In the genomic region with DNA sequence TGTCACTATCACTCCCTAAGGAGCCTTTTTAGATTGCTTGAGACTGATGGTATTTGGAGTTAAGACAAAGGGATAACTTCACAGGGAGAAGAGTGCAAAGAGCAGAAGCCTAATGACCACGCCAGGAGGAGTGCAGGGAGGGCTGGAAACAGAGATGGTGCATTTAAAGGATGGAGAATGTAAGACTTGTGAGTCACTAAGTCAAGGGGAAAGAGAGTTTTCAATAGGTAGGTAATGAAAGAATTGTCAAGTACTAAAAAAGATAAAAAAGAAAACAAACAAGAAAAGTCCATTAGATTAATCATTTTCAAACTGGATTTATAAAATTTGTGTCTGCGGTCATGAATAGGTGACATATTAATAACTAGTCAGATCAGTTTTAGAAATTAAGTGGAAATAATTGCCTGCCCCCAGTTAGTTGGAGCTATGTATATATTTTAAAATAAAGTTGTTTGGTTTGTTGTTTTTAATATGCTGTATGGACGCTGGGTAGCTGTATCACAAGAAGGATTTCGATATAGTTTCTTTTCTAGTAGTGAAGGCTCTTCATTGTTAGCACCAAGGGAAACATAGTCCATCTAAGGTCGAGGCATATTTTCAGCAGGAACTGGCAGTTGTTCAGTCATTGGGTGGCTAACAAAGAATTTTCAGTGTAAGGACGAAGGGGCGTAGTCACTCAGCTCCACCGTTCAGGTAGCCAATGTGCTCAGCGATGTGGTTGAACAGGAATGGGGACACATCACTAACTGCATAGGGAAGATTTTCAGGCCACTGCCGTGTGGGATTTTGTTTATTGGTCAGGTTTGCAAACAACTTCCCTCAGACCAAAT, we compare ENCODE assay signal across 26 cellular contexts.
DNase-seq lines count a peak whose midpoint lies in the region; ATAC-seq and TF ChIP-seq lines count a peak whose summit lies in the region.
"Had no signal": no experiment of that assay in that cellular context is flagged by ENCODE, and none has a peak within 500 bp of the region (broad histone marks: within the 10 kb centered on the region; RNA-seq: fewer than 3 reads in every experiment).

No MANE protein-coding gene starts in this region.

- H3K4me3 ChIP-seq in endodermal cell (ENCODE audit: low read length) (no peak overlapping the region), left lung (no peak overlapping the region)
- H3K4me3 ChIP-seq: GM23248, SJCRH30 had no signal

- no peak overlapping the region for H3K27ac ChIP-seq in endodermal cell (ENCODE audit: low read depth, low read length)
- no peak overlapping the region for H3K27ac ChIP-seq in left lung
- H3K27ac ChIP-seq: C4-2B, GM23248, SJCRH30 had no signal

- DNase-seq in HT-29 (ENCODE audit: low spot score): peak; percentile 90
- no peak for DNase-seq in endodermal cell
- no peak for DNase-seq in left lung
- no peak for DNase-seq in NCI-H1436 treated with DMSO at 0.1 percent for 48 hours (lab: John Stamatoyannopoulos, UW)
- no peak for DNase-seq in NCI-H226
- DNase-seq: Caco-2; CD8-positive, alpha-beta T cell; DMS79 treated with DMSO at 0.1 percent for 48 hours; GF-D8; GM23248; H7; Kasumi-1; NCI-H1105; NCI-H146; NCI-H1930; NCI-H2107; NCI-H446; NCI-H524 treated with DMSO at 0.1 percent for 48 hours; NCI-H774; SJCRH30 had no signal

- H3K36me3 ChIP-seq in endodermal cell (ENCODE audit: control insufficient read depth, insufficient read depth, low read length) (no peaks in the 10 kb centered on the region), left lung (no peaks in the 10 kb centered on the region)
- H3K36me3 ChIP-seq: SJCRH30 had no signal

- H3K27ac Mint-ChIP-seq in endodermal cell: peak overlapping the region; percentile 27
- H3K27ac Mint-ChIP-seq: B cell; CD8-positive, alpha-beta T cell had no signal

- H3K4me1 Mint-ChIP-seq in endodermal cell: no peaks in the 10 kb centered on the region
- H3K4me1 Mint-ChIP-seq: B cell had no signal

- 84 to 95% methylated on average over 8 to 10 of the region's 10 CpGs for WGBS in endodermal cell (ENCODE audit: insufficient coverage in 1 of 2, insufficient read length in 1 of 2), 2 experiments

- H3K4me3 Mint-ChIP-seq in endodermal cell: no peak overlapping the region
- H3K4me3 Mint-ChIP-seq: B cell; CD8-positive, alpha-beta T cell had no signal

- no peaks in the 10 kb centered on the region for H3K9me3 Mint-ChIP-seq in endodermal cell
- H3K9me3 Mint-ChIP-seq: CD8-positive, alpha-beta T cell had no signal

- H3K36me3 Mint-ChIP-seq in endodermal cell (ENCODE audit: low read depth): no peaks in the 10 kb centered on the region
- H3K36me3 Mint-ChIP-seq: CD8-positive, alpha-beta T cell had no signal

- H3K9me3 ChIP-seq in endodermal cell (ENCODE audit: control insufficient read depth, low read length) (no peaks in the 10 kb centered on the region), left lung (no peaks in the 10 kb centered on the region)
- H3K9me3 ChIP-seq: Caco-2, SJCRH30 had no signal

- peak; percentile 21 for ATAC-seq in left lung
- ATAC-seq in GM19035 (IDR thresholded peaks at IDR 0.05; ENCODE audit: unreplicated experiment): no peak
- no peak for ATAC-seq in HG02870 (IDR thresholded peaks at IDR 0.05; ENCODE audit: unreplicated experiment)
- ATAC-seq: CD8-positive, alpha-beta T cell; HepG2; Right ventricle myocardium inferior had no signal

- intact Hi-C loops in left lung (cut with DNase I): no loop called here

- no peaks in the 10 kb centered on the region for H3K27me3 Mint-ChIP-seq in endodermal cell (ENCODE audit: insufficient read depth)

- H3K4me1 ChIP-seq in endodermal cell (ENCODE audit: control insufficient read depth, insufficient read depth, low read length) (no peaks in the 10 kb centered on the region), left lung (no peaks in the 10 kb centered on the region)
- H3K4me1 ChIP-seq: Caco-2, SJCRH30 had no signal

- H3K27me3 ChIP-seq in endodermal cell (ENCODE audit: control insufficient read depth, insufficient read depth, low read length, poor library complexity, severe bottlenecking) (no peaks in the 10 kb centered on the region), left lung (no peaks in the 10 kb centered on the region)
- H3K27me3 ChIP-seq: SJCRH30 had no signal

- TF ChIP-seq CTCF in endodermal cell (conservative IDR thresholded peaks at IDR 0.05): no peak
- TF ChIP-seq CTCF in left lung (IDR thresholded peaks at IDR 0.05): no peak

- no peak overlapping the region for H3K9ac ChIP-seq in endodermal cell (ENCODE audit: extremely low read depth, low read length, poor library complexity, severe bottlenecking)
- H3K9ac ChIP-seq: GM23248 had no signal
